In genomic region chr5:80655231-80655784, GRCh38 we compare ENCODE assay signal across 8 cellular contexts. TPM values are rescaled to one million over a fixed set of nuclear protein-coding genes. Genes with fewer than 3 reads are reported as not detected.
A peak's percentile ranks its signal among the peaks of the same experiment; 100 is the strongest.
DNase-seq lines count a peak whose midpoint lies in the region; ATAC-seq and TF ChIP-seq lines count a peak whose summit lies in the region.

No MANE protein-coding gene starts in this region.

- intact Hi-C loops in dendritic cell treated with granulocyte-macrophage colony-stimulating factor and Interleukin-4, amounts not matched to agents 40 ng/mL and 50 ng/mL, for 4 days (cut with micrococcal nuclease) = loop anchor here (1.0 to 10.0 kb wide), 2 partner anchors 167 to 311 kb away; partner anchors contain the start of gene FAM151B

- peak overlapping the region; percentile 90 for H3K27ac Mint-ChIP-seq in dendritic cell treated with granulocyte-macrophage colony-stimulating factor and Interleukin-4, amounts not matched to agents 40 ng/mL and 50 ng/mL, for 4 days
- H3K27ac Mint-ChIP-seq in natural killer cell treated with Interleukin-12 subunit alpha and Interleukin-12 subunit beta and Interleukin-15 and Interleukin-18, amount 100 ng/mL, for 72 hours = peak overlapping the region; percentile 91 to 92

- no peak for ATAC-seq in natural killer cell treated with Interleukin-12 subunit alpha and Interleukin-12 subunit beta and Interleukin-15 and Interleukin-18, amount 100 ng/mL, for 72 hours

- H3K4me3 ChIP-seq in NB4 (ENCODE audit: low read depth, low read length) = peak overlapping the region; percentile 86

- peaks cover 24% of the 10 kb centered on the region for H3K4me1 Mint-ChIP-seq in dendritic cell treated with granulocyte-macrophage colony-stimulating factor and Interleukin-4, amounts not matched to agents 40 ng/mL and 50 ng/mL, for 4 days (ENCODE audit: low read depth)
- H3K4me1 Mint-ChIP-seq in natural killer cell treated with Interleukin-12 subunit alpha and Interleukin-12 subunit beta and Interleukin-15 and Interleukin-18, amount 100 ng/mL, for 72 hours (ENCODE audit: low read depth in 2 of 2) = peaks cover 16 to 20% of the 10 kb centered on the region in 2 donors

- TF ChIP-seq CTCF in NB4 (IDR thresholded peaks at IDR 0.05; ENCODE audit: low read depth, low read length) = no peak

- no peak for TF ChIP-seq POLR2A in NB4 (IDR thresholded peaks at IDR 0.05; ENCODE audit: extremely low read depth, insufficient read length)

- H3K36me3 Mint-ChIP-seq in dendritic cell treated with granulocyte-macrophage colony-stimulating factor and Interleukin-4, amounts not matched to agents 40 ng/mL and 50 ng/mL, for 4 days (ENCODE audit: low read depth) = peaks cover 44% of the 10 kb centered on the region
- H3K36me3 Mint-ChIP-seq in natural killer cell treated with Interleukin-12 subunit alpha and Interleukin-12 subunit beta and Interleukin-15 and Interleukin-18, amount 100 ng/mL, for 72 hours = peaks cover 30% of the 10 kb centered on the region

- H3K4me3 Mint-ChIP-seq in dendritic cell treated with granulocyte-macrophage colony-stimulating factor and Interleukin-4, amounts not matched to agents 40 ng/mL and 50 ng/mL, for 4 days = peak overlapping the region; percentile 72
- peak overlapping the region; percentile 91 for H3K4me3 Mint-ChIP-seq in natural killer cell treated with Interleukin-12 subunit alpha and Interleukin-12 subunit beta and Interleukin-15 and Interleukin-18, amount 100 ng/mL, for 72 hours

- no peaks in the 10 kb centered on the region for H3K27me3 Mint-ChIP-seq in dendritic cell treated with granulocyte-macrophage colony-stimulating factor and Interleukin-4, amounts not matched to agents 40 ng/mL and 50 ng/mL, for 4 days
- H3K27me3 Mint-ChIP-seq in natural killer cell treated with Interleukin-12 subunit alpha and Interleukin-12 subunit beta and Interleukin-15 and Interleukin-18, amount 100 ng/mL, for 72 hours = no peaks in the 10 kb centered on the region

- H3K9me3 Mint-ChIP-seq in dendritic cell treated with granulocyte-macrophage colony-stimulating factor and Interleukin-4, amounts not matched to agents 40 ng/mL and 50 ng/mL, for 4 days = no peaks in the 10 kb centered on the region
- H3K9me3 Mint-ChIP-seq in natural killer cell treated with Interleukin-12 subunit alpha and Interleukin-12 subunit beta and Interleukin-15 and Interleukin-18, amount 100 ng/mL, for 72 hours = no peaks in the 10 kb centered on the region

- peak; percentile 41 for DNase-seq in DMS114 treated with DMSO at 0.1 percent for 48 hours (lab: John Stamatoyannopoulos, UW; ENCODE audit: unreplicated experiment)
- DNase-seq in NB4 (ENCODE audit: low read depth) = peak; percentile 30
- DNase-seq in natural killer cell treated with Interleukin-12 subunit alpha and Interleukin-12 subunit beta and Interleukin-15 and Interleukin-18, amount 100 ng/mL, for 72 hours (ENCODE audit: low spot score) = no peak
- DNase-seq in NCI-H2107 treated with DMSO at 0.1 percent for 48 hours (lab: John Stamatoyannopoulos, UW; ENCODE audit: unreplicated experiment) = no peak
- DNase-seq in NCI-H187 (lab: John Stamatoyannopoulos, UW) = no peak
- DNase-seq in NAMALWA (ENCODE audit: low spot score) = no peak
- no peak for DNase-seq in effector CD4-positive, alpha-beta T cell

RNA-seq across cellular contexts. Expression of gene DHFR, which starts 0.5 kb away (rescaled TPM):
- total RNA-seq in natural killer cell treated with Interleukin-12 subunit alpha and Interleukin-12 subunit beta and Interleukin-15 and Interleukin-18, amount 100 ng/mL, for 72 hours = 10 to 100 TPM; 29.2 to 73.8 TPM

RNA-seq across cellular contexts. Expression of gene MSH3, which starts 0.9 kb away (rescaled TPM):
- total RNA-seq in natural killer cell treated with Interleukin-12 subunit alpha and Interleukin-12 subunit beta and Interleukin-15 and Interleukin-18, amount 100 ng/mL, for 72 hours = 10 to 100 TPM; 13.7 to 25.9 TPM

Comparison
In these comparisons a context has a peak if more than half of its experiments do, and no peak if none do; other contexts are left out.
1. DNase-seq: peak in DMS114 treated with DMSO at 0.1 percent for 48 hours (single experiment) and NB4 (single experiment); none in natural killer cell treated with Interleukin-12 subunit alpha and Interleukin-12 subunit beta and Interleukin-15 and Interleukin-18, amount 100 ng/mL, for 72 hours (single experiment), NCI-H2107 treated with DMSO at 0.1 percent for 48 hours (single experiment), NCI-H187 (0 of 2), NAMALWA (single experiment) and effector CD4-positive, alpha-beta T cell (single experiment).